In the genomic region with DNA sequence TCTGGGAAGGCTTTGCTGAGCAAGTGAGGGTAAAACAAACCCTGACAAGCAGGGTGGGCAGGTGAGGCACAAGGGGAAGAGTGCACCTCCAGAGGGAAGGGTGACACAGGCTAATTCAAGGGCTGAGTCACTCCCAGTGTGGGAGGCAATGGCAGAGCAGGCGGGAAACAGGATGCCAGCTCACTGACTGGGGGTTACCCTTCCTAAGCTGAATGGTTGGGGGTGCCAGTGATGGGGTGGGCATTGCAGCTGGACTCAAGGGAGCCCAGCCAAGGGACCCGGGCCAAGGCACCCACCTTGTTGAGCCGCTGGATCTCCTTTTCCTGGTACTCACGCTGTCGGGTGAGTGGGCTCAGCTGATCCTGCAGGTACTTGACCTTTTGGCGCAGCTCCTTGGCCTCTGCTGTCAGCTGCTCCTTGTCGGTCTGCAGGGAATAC, we compare ENCODE assay signal across 9 cellular contexts. TPM values are rescaled to one million over a fixed set of nuclear protein-coding genes. Genes with fewer than 3 reads are reported as not detected.
DNase-seq lines count a peak whose midpoint lies in the region; ATAC-seq, FAIRE-seq and TF ChIP-seq lines count a peak whose summit lies in the region.
"Had no signal": no experiment of that assay in that cellular context is flagged by ENCODE, and none has a peak within 500 bp of the region (broad histone marks: within the 10 kb centered on the region; RNA-seq: fewer than 3 reads in every experiment).

No MANE protein-coding gene starts in this region.

- POLR2A ChIA-PET in activated naive CD8-positive, alpha-beta T cell treated with anti-CD3 and anti-CD28 coated beads, Interleukin-2, amount 10 ng/mL, durations not matched to agents 7 days and 5 days (lab: Charles Lee), result no interaction called here
- POLR2A ChIA-PET in HepG2 (lab: Yijun Ruan, JAX), result no interaction called here

- H3K36me3 Mint-ChIP-seq in activated naive CD8-positive, alpha-beta T cell treated with anti-CD3 and anti-CD28 coated beads, Interleukin-2, amount 10 ng/mL, durations not matched to agents 7 days and 5 days, result peaks cover 34% of the 10 kb centered on the region
- peaks cover 100% of the 10 kb centered on the region for H3K36me3 Mint-ChIP-seq in stimulated activated effector memory CD8-positive, alpha-beta T cell treated with anti-CD3 and anti-CD28 coated beads, Interleukin-12 subunit alpha, Interleukin-12 subunit beta, amount 100 ng/mL, for 72 hours

- BruUV-seq in HepG2 (replicated peaks; lab: Mats Ljungman, UMichigan), result no TSS peak

- H3K79me2 ChIP-seq in HepG2 (ENCODE audit: insufficient read depth, low read length), result no peaks in the 10 kb centered on the region

- H3K9me3 ChIP-seq in HepG2 (ENCODE audit: low read length), result no peaks in the 10 kb centered on the region

- H3K4me2 ChIP-seq in HepG2 (ENCODE audit: low read depth, low read length), result no peak overlapping the region

- TF ChIP-seq EP300 in HepG2 (IDR thresholded peaks at IDR 0.05; ENCODE audit: low read depth in 2 of 2, low read length in 2 of 2) (no peak), HepG2 (CRISPR knock-in tag; IDR thresholded peaks at IDR 0.05; ENCODE audit: borderline replicate concordance) (no peak)

- FAIRE-seq in HepG2 (lab: Jason Lieb, UNC), result no peak

- no peak overlapping the region for H3K4me3 Mint-ChIP-seq in activated naive CD8-positive, alpha-beta T cell treated with anti-CD3 and anti-CD28 coated beads, Interleukin-2, amount 10 ng/mL, durations not matched to agents 7 days and 5 days
- no peak overlapping the region for H3K4me3 Mint-ChIP-seq in stimulated activated effector memory CD8-positive, alpha-beta T cell treated with anti-CD3 and anti-CD28 coated beads, Interleukin-12 subunit alpha, Interleukin-12 subunit beta, amount 100 ng/mL, for 72 hours

- CTCF ChIA-PET in HepG2 (lab: Yijun Ruan, JAX; ENCODE audit: low intra/inter-chr PET ratio, low total read pairs), result no interaction called here

- no peaks in the 10 kb centered on the region for H4K20me1 ChIP-seq in HepG2 (ENCODE audit: insufficient read depth, low read length)

- peaks cover 45 to 89% of the 10 kb centered on the region in 2 experiments for H3K36me3 ChIP-seq in HepG2 (replicated peaks in 1 of 2; ENCODE audit: control insufficient read depth in 1 of 2, insufficient read depth in 2 of 2, low read length in 2 of 2)

- no peak for TF ChIP-seq CTCF in HepG2 (CRISPR knock-in tag; IDR thresholded peaks at IDR 0.05)

- H3K27me3 ChIP-seq in HepG2 (ENCODE audit: control insufficient read depth in 1 of 2, insufficient read depth in 2 of 2, low read length in 2 of 2), result no peaks in the 10 kb centered on the region

- H3K4me3 ChIP-seq in HepG2 (replicated peaks in 1 of 3; ENCODE audit: insufficient read depth in 1 of 3, low read depth in 2 of 3, low read length in 3 of 3), result no peak overlapping the region

- no peak for ATAC-seq in activated naive CD8-positive, alpha-beta T cell treated with anti-CD3 and anti-CD28 coated beads, Interleukin-2, amount 10 ng/mL, durations not matched to agents 7 days and 5 days (ENCODE audit: low read depth)
- ATAC-seq in HepG2 (no peak), HG03442 (IDR thresholded peaks at IDR 0.05; ENCODE audit: unreplicated experiment) (no peak), GM18868 (IDR thresholded peaks at IDR 0.05; ENCODE audit: unreplicated experiment) (no peak)
- peak; percentile 89 for ATAC-seq in stimulated activated effector memory CD8-positive, alpha-beta T cell treated with anti-CD3 and anti-CD28 coated beads, Interleukin-12 subunit alpha, Interleukin-12 subunit beta, amount 100 ng/mL, for 72 hours

- H3K27ac Mint-ChIP-seq in activated naive CD8-positive, alpha-beta T cell treated with anti-CD3 and anti-CD28 coated beads, Interleukin-2, amount 10 ng/mL, durations not matched to agents 7 days and 5 days, result peak overlapping the region; percentile 60
- H3K27ac Mint-ChIP-seq in stimulated activated effector memory CD8-positive, alpha-beta T cell treated with anti-CD3 and anti-CD28 coated beads, Interleukin-12 subunit alpha, Interleukin-12 subunit beta, amount 100 ng/mL, for 72 hours, result peak overlapping the region; percentile 80

- peak overlapping the region; percentile 43 for H3K27ac ChIP-seq in HepG2 (ENCODE audit: extremely low read length, insufficient read depth, low read length)

- H3K27me3 Mint-ChIP-seq in activated naive CD8-positive, alpha-beta T cell treated with anti-CD3 and anti-CD28 coated beads, Interleukin-2, amount 10 ng/mL, durations not matched to agents 7 days and 5 days, result no peaks in the 10 kb centered on the region

- H3K9ac ChIP-seq in HepG2 (ENCODE audit: insufficient read depth, low read depth, low read length), result no peak overlapping the region

- DNase-seq in HT1080 (ENCODE audit: low read depth) (peak; percentile 71), HepG2 (ENCODE audit: low spot score) (no peak), NCI-H1105 (lab: John Stamatoyannopoulos, UW) (no peak), NCI-H345 (lab: John Stamatoyannopoulos, UW) (no peak)
- no peak for DNase-seq in activated naive CD8-positive, alpha-beta T cell treated with anti-CD3 and anti-CD28 coated beads, Interleukin-2, amount 10 ng/mL, durations not matched to agents 7 days and 5 days
- DNase-seq in stimulated activated effector memory CD8-positive, alpha-beta T cell treated with anti-CD3 and anti-CD28 coated beads, Interleukin-12 subunit alpha, Interleukin-12 subunit beta, amount 100 ng/mL, for 72 hours (ENCODE audit: low spot score in 2 of 2), result no peak
- DNase-seq: NK-92 treated with Interleukin-12 subunit alpha and Interleukin-12 subunit beta, amount 100 ng/mL, for 24 hours had no signal

- H3K4me1 ChIP-seq in HepG2 (ENCODE audit: insufficient read depth, low read length), result peaks cover 39% of the 10 kb centered on the region

- in situ Hi-C loops in HepG2 (cut with HindIII; ENCODE audit: extremely low pct_ligation_motif_present, low pct_unique_long_range_greater_than_20kb), result no loop called here

- H3K4me1 Mint-ChIP-seq in activated naive CD8-positive, alpha-beta T cell treated with anti-CD3 and anti-CD28 coated beads, Interleukin-2, amount 10 ng/mL, durations not matched to agents 7 days and 5 days, result peaks cover 2% of the 10 kb centered on the region
- peaks cover 22% of the 10 kb centered on the region for H3K4me1 Mint-ChIP-seq in stimulated activated effector memory CD8-positive, alpha-beta T cell treated with anti-CD3 and anti-CD28 coated beads, Interleukin-12 subunit alpha, Interleukin-12 subunit beta, amount 100 ng/mL, for 72 hours

- no peak for TF ChIP-seq RAD21 in HepG2 (CRISPR knock-in tag; IDR thresholded peaks at IDR 0.05)

- H3K9me3 Mint-ChIP-seq in activated naive CD8-positive, alpha-beta T cell treated with anti-CD3 and anti-CD28 coated beads, Interleukin-2, amount 10 ng/mL, durations not matched to agents 7 days and 5 days, result no peaks in the 10 kb centered on the region
- H3K9me3 Mint-ChIP-seq in stimulated activated effector memory CD8-positive, alpha-beta T cell treated with anti-CD3 and anti-CD28 coated beads, Interleukin-12 subunit alpha, Interleukin-12 subunit beta, amount 100 ng/mL, for 72 hours, result no peaks in the 10 kb centered on the region

- TF ChIP-seq POLR2A in HepG2 (IDR thresholded peaks at IDR 0.05; ENCODE audit: insufficient read depth in 1 of 2, low read depth in 2 of 2, low read length in 2 of 2), result no peak

- H2AFZ ChIP-seq in HepG2 (ENCODE audit: low read length), result no peak overlapping the region

- intact Hi-C loops in HepG2 (cut with micrococcal nuclease; ENCODE audit: unreplicated experiment), result no loop called here

- 100% methylated on average over 1 of the region's 7 CpGs for WGBS in HepG2 (ENCODE audit: low lambda C conversion rate)

RNA-seq across cellular contexts. Expression of gene GPX3, which starts 18.4 kb away (rescaled TPM):
- 0.17 and 0.27 TPM in 2 replicates for total RNA-seq in HT1080 (2014; rRNA removed; shearing (Covaris generic))
- 0.72 and 1.3 TPM in 2 replicates for polyA plus RNA-seq in HT1080 (2015; cell fraction: cytosol; rRNA removed)
- polyA plus RNA-seq in HT1080 (2015; cell fraction: nucleus; rRNA removed), result 0.37 and 1.3 TPM in 2 replicates
- not detected for total RNA-seq in activated naive CD8-positive, alpha-beta T cell treated with anti-CD3 and anti-CD28 coated beads, Interleukin-2, amount 10 ng/mL, durations not matched to agents 7 days and 5 days
- 31.9 and 33.8 TPM in 2 replicates for total RNA-seq in HepG2 (2016; rRNA removed; fragmentation: Illumina TruSeq; extraction: Trizol)
- total RNA-seq in HepG2 (2016; cell fraction: cytosol; rRNA removed; fragmentation: Illumina TruSeq; extraction: Trizol; ENCODE audit: low read depth), result 15.0 and 22.4 TPM in 2 replicates
- total RNA-seq in HepG2 (2016; cell fraction: insoluble cytoplasmic fraction; rRNA removed; fragmentation: Illumina TruSeq; extraction: Trizol), result 27.5 and 35.1 TPM in 2 replicates
- 43.3 and 53.5 TPM in 2 replicates for total RNA-seq in HepG2 (2016; cell fraction: membrane; rRNA removed; fragmentation: Illumina TruSeq; extraction: Trizol)
- 37.4 and 44.4 TPM in 2 replicates for total RNA-seq in HepG2 (2016; cell fraction: nucleus; rRNA removed; fragmentation: Illumina TruSeq; extraction: Trizol)
- 1,506 and 1,892 TPM in 2 replicates for polyA plus RNA-seq in HepG2 (2011; rRNA removed)
- 1,827 and 1,911 TPM in 2 replicates for polyA plus RNA-seq in HepG2 (2011; cell fraction: cytosol; rRNA removed)
- polyA plus RNA-seq in HepG2 (2011; cell fraction: nucleus; rRNA removed), result 579 and 581 TPM in 2 replicates
- 440 and 606 TPM in 2 replicates for polyA plus RNA-seq in HepG2 (2012)
- 58.7 and 88.7 TPM in 2 replicates for polyA plus RNA-seq in HepG2 (2016; cell fraction: cytosol; fragmentation: Illumina TruSeq; extraction: Trizol; ENCODE audit: low read depth)
- polyA plus RNA-seq in HepG2 (2016; cell fraction: insoluble cytoplasmic fraction; fragmentation: Illumina TruSeq; extraction: Trizol; ENCODE audit: low read depth), result 65.0 and 89.5 TPM in 2 replicates
- 111 and 130 TPM in 2 replicates for polyA plus RNA-seq in HepG2 (2016; cell fraction: membrane; fragmentation: Illumina TruSeq; extraction: Trizol; ENCODE audit: low read depth)
- polyA plus RNA-seq in HepG2 (2016; cell fraction: nucleus; fragmentation: Illumina TruSeq; extraction: Trizol; ENCODE audit: insufficient read depth, low read depth), result 94.5 and 99.0 TPM in 2 replicates
- 1.3 and 2,208 TPM in 2 replicates for polyA minus RNA-seq in HepG2 (2011; rRNA and poly(A)+ RNA removed; ENCODE audit: low replicate concordance)
- polyA minus RNA-seq in HepG2 (2011; cell fraction: cytosol; rRNA and poly(A)+ RNA removed), result 329 and 350 TPM in 2 replicates
- 159 and 243 TPM in 2 replicates for polyA minus RNA-seq in HepG2 (2011; cell fraction: nucleus; rRNA and poly(A)+ RNA removed)

RNA-seq across cellular contexts. Expression of gene TNIP1, which starts 42.0 kb away (rescaled TPM):
- 72.9 and 83.0 TPM in 2 replicates for total RNA-seq in HT1080 (2014; rRNA removed; shearing (Covaris generic))
- 97.4 and 109 TPM in 2 replicates for polyA plus RNA-seq in HT1080 (2015; cell fraction: cytosol; rRNA removed)
- polyA plus RNA-seq in HT1080 (2015; cell fraction: nucleus; rRNA removed), result 63.0 and 65.9 TPM in 2 replicates
- total RNA-seq in activated naive CD8-positive, alpha-beta T cell treated with anti-CD3 and anti-CD28 coated beads, Interleukin-2, amount 10 ng/mL, durations not matched to agents 7 days and 5 days, result 100 to 1,000 TPM; 172 to 176 TPM
- total RNA-seq in HepG2 (2016; rRNA removed; fragmentation: Illumina TruSeq; extraction: Trizol), result 26.2 and 29.8 TPM in 2 replicates
- total RNA-seq in HepG2 (2016; cell fraction: cytosol; rRNA removed; fragmentation: Illumina TruSeq; extraction: Trizol; ENCODE audit: low read depth), result 11.3 and 13.0 TPM in 2 replicates
- total RNA-seq in HepG2 (2016; cell fraction: insoluble cytoplasmic fraction; rRNA removed; fragmentation: Illumina TruSeq; extraction: Trizol), result 22.8 and 24.5 TPM in 2 replicates
- 28.9 and 33.7 TPM in 2 replicates for total RNA-seq in HepG2 (2016; cell fraction: membrane; rRNA removed; fragmentation: Illumina TruSeq; extraction: Trizol)
- total RNA-seq in HepG2 (2016; cell fraction: nucleus; rRNA removed; fragmentation: Illumina TruSeq; extraction: Trizol), result 16.2 and 22.2 TPM in 2 replicates
- 45.9 and 48.7 TPM in 2 replicates for polyA plus RNA-seq in HepG2 (2011; rRNA removed)
- 40.8 and 45.3 TPM in 2 replicates for polyA plus RNA-seq in HepG2 (2011; cell fraction: cytosol; rRNA removed)
- polyA plus RNA-seq in HepG2 (2011; cell fraction: nucleus; rRNA removed), result 57.3 and 59.8 TPM in 2 replicates
- 52.5 and 57.8 TPM in 2 replicates for polyA plus RNA-seq in HepG2 (2012)
- polyA plus RNA-seq in HepG2 (2016; cell fraction: cytosol; fragmentation: Illumina TruSeq; extraction: Trizol; ENCODE audit: low read depth), result 16.8 and 17.8 TPM in 2 replicates
- polyA plus RNA-seq in HepG2 (2016; cell fraction: insoluble cytoplasmic fraction; fragmentation: Illumina TruSeq; extraction: Trizol; ENCODE audit: low read depth), result 26.4 and 35.7 TPM in 2 replicates
- 31.5 and 33.1 TPM in 2 replicates for polyA plus RNA-seq in HepG2 (2016; cell fraction: membrane; fragmentation: Illumina TruSeq; extraction: Trizol; ENCODE audit: low read depth)
- 29.8 and 34.0 TPM in 2 replicates for polyA plus RNA-seq in HepG2 (2016; cell fraction: nucleus; fragmentation: Illumina TruSeq; extraction: Trizol; ENCODE audit: insufficient read depth, low read depth)
- polyA minus RNA-seq in HepG2 (2011; rRNA and poly(A)+ RNA removed; ENCODE audit: low replicate concordance), result 45.2 and 73.0 TPM in 2 replicates
- polyA minus RNA-seq in HepG2 (2011; cell fraction: cytosol; rRNA and poly(A)+ RNA removed), result 45.8 and 51.1 TPM in 2 replicates
- polyA minus RNA-seq in HepG2 (2011; cell fraction: nucleus; rRNA and poly(A)+ RNA removed), result 50.0 and 60.3 TPM in 2 replicates

Comparison
In these comparisons a context has a peak if more than half of its experiments do, and no peak if none do; other contexts are left out.
1. RNA of gene GPX3, which starts 18.4 kb away (total RNA-seq): 15.0 to 53.5 TPM in HepG2; 0.17 to 0.27 TPM in HT1080 and not detected in activated naive CD8-positive, alpha-beta T cell treated with anti-CD3 and anti-CD28 coated beads, Interleukin-2, amount 10 ng/mL, durations not matched to agents 7 days and 5 days; every median in the first group is over 10 times any median in the second.